8 cellular contexts compared by ENCODE assay signal in the genomic region with DNA sequence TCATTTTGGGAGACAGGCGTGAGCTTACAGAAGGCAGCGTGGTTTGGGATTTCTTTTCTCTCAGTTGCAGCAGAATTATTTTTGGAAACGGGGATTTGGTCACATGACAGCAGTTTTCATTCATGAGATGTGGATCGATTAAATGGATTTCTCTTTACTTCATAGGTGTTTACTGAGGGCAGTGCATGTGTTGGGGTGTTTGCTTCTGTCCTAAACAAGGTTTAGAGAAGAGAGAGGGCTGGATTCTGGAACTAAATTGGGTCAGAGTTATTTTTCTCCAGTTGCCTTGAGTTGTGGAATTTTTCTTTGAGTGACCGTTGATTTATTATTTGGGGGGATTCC. TPM values are rescaled to one million over a fixed set of nuclear protein-coding genes. Genes with fewer than 3 reads are reported as not detected.
DNase-seq lines count a peak whose midpoint lies in the region; TF ChIP-seq lines count a peak whose summit lies in the region.

No MANE protein-coding gene starts in this region.

- no peaks in the 10 kb centered on the region for H3K9me3 ChIP-seq in A673 (ENCODE audit: low read depth, low read length, poor library complexity, severe bottlenecking)

- TF ChIP-seq RAD21 in Ishikawa (IDR thresholded peaks at IDR 0.05; ENCODE audit: low read depth) = no peak

- peaks cover 60% of the 10 kb centered on the region for H3K4me1 Mint-ChIP-seq in nephron progenitor cell
- H3K4me1 Mint-ChIP-seq in activated naive CD4-positive, alpha-beta T cell treated with anti-CD3 and anti-CD28 coated beads for 36 hours (ENCODE audit: low read depth) = peaks cover 15% of the 10 kb centered on the region

- peaks cover 14% of the 10 kb centered on the region for H3K36me3 Mint-ChIP-seq in nephron progenitor cell (ENCODE audit: low read depth)
- H3K36me3 Mint-ChIP-seq in activated naive CD4-positive, alpha-beta T cell treated with anti-CD3 and anti-CD28 coated beads for 36 hours (ENCODE audit: low read depth) = peaks cover 6% of the 10 kb centered on the region

- intact Hi-C loops in A673 (cut with micrococcal nuclease; ENCODE audit: unreplicated experiment) = no loop called here
- intact Hi-C loops in activated naive CD4-positive, alpha-beta T cell treated with anti-CD3 and anti-CD28 coated beads for 36 hours (cut with micrococcal nuclease) = no loop called here

- no peaks in the 10 kb centered on the region for H3K36me3 ChIP-seq in A673 (ENCODE audit: insufficient read depth, low read length, poor library complexity, severe bottlenecking)

- H3K4me3 Mint-ChIP-seq in nephron progenitor cell = peak overlapping the region; percentile 45
- no peak overlapping the region for H3K4me3 Mint-ChIP-seq in activated naive CD4-positive, alpha-beta T cell treated with anti-CD3 and anti-CD28 coated beads for 36 hours

- no peak for TF ChIP-seq CTCF in A673 (conservative IDR thresholded peaks at IDR 0.05; ENCODE audit: low read depth, low read length)
- TF ChIP-seq CTCF in coronary artery (IDR thresholded peaks at IDR 0.05) = no peak
- no peak for TF ChIP-seq CTCF in nephron progenitor cell (IDR thresholded peaks at IDR 0.05)

- DNase-seq in A673 (ENCODE audit: low spot score) (no peak), coronary artery (ENCODE audit: low spot score) (no peak), nephron progenitor cell (no peak), ecto neural progenitor cell (ENCODE audit: low spot score) (no peak), kidney glomerular epithelial cell (lab: John Stamatoyannopoulos, UW) (no peak), NCI-H128 (lab: John Stamatoyannopoulos, UW; ENCODE audit: unreplicated experiment) (no peak)
- no peak for DNase-seq in activated naive CD4-positive, alpha-beta T cell treated with anti-CD3 and anti-CD28 coated beads for 36 hours

- H3K27me3 Mint-ChIP-seq in nephron progenitor cell (ENCODE audit: low read depth, poor library complexity) = no peaks in the 10 kb centered on the region
- H3K27me3 Mint-ChIP-seq in activated naive CD4-positive, alpha-beta T cell treated with anti-CD3 and anti-CD28 coated beads for 36 hours (ENCODE audit: low read depth) = no peaks in the 10 kb centered on the region

- H3K27ac ChIP-seq in A673 (ENCODE audit: low read depth, low read length, poor library complexity, severe bottlenecking) (peak overlapping the region; percentile 68), coronary artery (peak overlapping the region; percentile 76 to 91)

- H3K4me1 ChIP-seq in A673 (ENCODE audit: insufficient read depth, low read length, poor library complexity, severe bottlenecking) = peaks cover 17% of the 10 kb centered on the region

- no TSS peak for BruUV-seq in A673 (replicated peaks; lab: Mats Ljungman, UMichigan)

- CTCF ChIA-PET in A673 (lab: Charles Lee) = interaction anchor here (0.6 to 0.7 kb wide), 2 partner anchors 20 to 27 kb away, joined by 3 to 4 read pairs; no protein-coding TSS in a partner anchor
- CTCF ChIA-PET in activated naive CD4-positive, alpha-beta T cell treated with anti-CD3 and anti-CD28 coated beads for 36 hours (lab: Charles Lee) = interaction anchor here (0.6 to 0.8 kb wide), 3 partner anchors 43 to 778 kb away, joined by 3 to 6 read pairs (median 4); no protein-coding TSS in a partner anchor

- H3K9me3 Mint-ChIP-seq in nephron progenitor cell = peaks cover 28% of the 10 kb centered on the region
- peaks cover 5% of the 10 kb centered on the region for H3K9me3 Mint-ChIP-seq in activated naive CD4-positive, alpha-beta T cell treated with anti-CD3 and anti-CD28 coated beads for 36 hours

- peak overlapping the region; percentile 34 for H3K4me3 ChIP-seq in A673 (ENCODE audit: low read depth, low read length, poor library complexity, severe bottlenecking)
- H3K4me3 ChIP-seq in coronary artery = peak overlapping the region; percentile 58

- peak overlapping the region; percentile 95 for H3K27ac Mint-ChIP-seq in nephron progenitor cell
- no peak overlapping the region for H3K27ac Mint-ChIP-seq in activated naive CD4-positive, alpha-beta T cell treated with anti-CD3 and anti-CD28 coated beads for 36 hours

- no peaks in the 10 kb centered on the region for H3K27me3 ChIP-seq in A673 (replicated peaks; ENCODE audit: insufficient read depth, low read depth, low read length, poor library complexity)

- no peak for TF ChIP-seq EP300 in Ishikawa (IDR thresholded peaks at IDR 0.05; ENCODE audit: borderline replicate concordance)

- POLR2A ChIA-PET in A673 (lab: Charles Lee; ENCODE audit: low non-redundant PET) = no interaction called here

TF ChIP-seq in Ishikawa, 13 proteins besides CTCF, POLR2A, EP300 and RAD21:
- TF ChIP-seq, protein P1, sequence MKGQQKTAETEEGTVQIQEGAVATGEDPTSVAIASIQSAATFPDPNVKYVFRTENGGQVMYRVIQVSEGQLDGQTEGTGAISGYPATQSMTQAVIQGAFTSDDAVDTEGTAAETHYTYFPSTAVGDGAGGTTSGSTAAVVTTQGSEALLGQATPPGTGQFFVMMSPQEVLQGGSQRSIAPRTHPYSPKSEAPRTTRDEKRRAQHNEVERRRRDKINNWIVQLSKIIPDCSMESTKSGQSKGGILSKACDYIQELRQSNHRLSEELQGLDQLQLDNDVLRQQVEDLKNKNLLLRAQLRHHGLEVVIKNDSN (IDR thresholded peaks at IDR 0.05) = 0 out of 2 replicates have a peak, but pooled peaks have one; percentile 15
- TF ChIP-seq ZBTB7A (IDR thresholded peaks at IDR 0.05; ENCODE audit: low read depth) (no peak), TAF1 (IDR thresholded peaks at IDR 0.05; ENCODE audit: low read depth) (no peak), NFIC (IDR thresholded peaks at IDR 0.05) (no peak)

RNA-seq across cellular contexts. Expression of a gene that starts 18.6 kb away (rescaled TPM):
- 16.3 and 21.1 TPM in 2 replicates for total RNA-seq in A673 (2021)
- 10 to 100 TPM; 18.3 to 19.1 TPM for total RNA-seq in activated naive CD4-positive, alpha-beta T cell treated with anti-CD3 and anti-CD28 coated beads for 36 hours
